22 cellular contexts compared by ENCODE assay signal in the genomic region with DNA sequence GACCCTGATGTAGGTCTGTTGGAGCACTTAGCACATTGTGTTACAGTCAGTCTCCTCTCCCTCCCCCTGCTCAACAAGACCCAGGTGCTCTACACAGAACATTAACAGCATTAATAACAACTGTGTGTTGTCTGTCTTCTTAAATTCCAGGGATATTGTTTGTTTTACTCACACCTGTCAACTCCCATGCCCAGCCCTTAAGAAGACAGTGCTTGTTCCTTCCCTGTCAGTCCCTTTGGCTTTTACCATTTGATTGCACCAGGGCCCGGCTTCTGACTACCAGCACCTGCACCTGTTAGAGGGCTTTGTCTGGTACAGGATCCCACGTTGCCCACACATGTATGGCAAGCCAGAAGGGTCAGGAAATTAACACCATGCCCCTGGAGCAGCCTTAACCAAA. TPM values are rescaled to one million over a fixed set of nuclear protein-coding genes. Genes with fewer than 3 reads are reported as not detected.
A peak's percentile ranks its signal among the peaks of the same experiment; 100 is the strongest.
DNase-seq lines count a peak whose midpoint lies in the region; ATAC-seq, FAIRE-seq and TF ChIP-seq lines count a peak whose summit lies in the region.
"Had no signal": no experiment of that assay in that cellular context is flagged by ENCODE, and none has a peak within 500 bp of the region (broad histone marks: within the 10 kb centered on the region; RNA-seq: fewer than 3 reads in every experiment).

No MANE protein-coding gene starts in this region.

- TF ChIP-seq POLR2A in H54 (IDR thresholded peaks at IDR 0.05; ENCODE audit: low read depth, low read length): no peak

- no peak for TF ChIP-seq CTCF in mesothelial cell of epicardium (IDR thresholded peaks at IDR 0.05; ENCODE audit: unreplicated experiment)
- TF ChIP-seq CTCF in WTC11 (IDR thresholded peaks at IDR 0.05): no peak

- DNase-seq in COR-L47 (lab: John Stamatoyannopoulos, UW) (peak; percentile 56), NCI-H1417 treated with DMSO at 0.1 percent for 48 hours (lab: John Stamatoyannopoulos, UW) (peak; percentile 33), NCI-H345 treated with DMSO at 0.1 percent for 48 hours (lab: John Stamatoyannopoulos, UW; ENCODE audit: unreplicated experiment) (peak; percentile 52), SHP77 treated with DMSO at 0.1 percent for 48 hours (lab: John Stamatoyannopoulos, UW) (peak; percentile 13), mesothelial cell of epicardium (ENCODE audit: low spot score in 2 of 2, unreplicated experiment in 2 of 2) (no peak), WTC11 (ENCODE audit: low spot score) (no peak), H54 (ENCODE audit: insufficient read length, low spot score) (no peak), T-helper 2 cell (no peak)
- DNase-seq: activated CD4-positive, alpha-beta memory T cell treated with anti-CD3 and anti-CD28 coated beads, Interleukin-2, amount 10 ng/mL, durations not matched to agents 7 days and 5 days; activated CD4-positive, CD25-positive, alpha-beta regulatory T cell treated with anti-CD3 and anti-CD28 coated beads, Interleukin-2, amount 50 U/mL, for 72 hours; DND-41; effector CD4-positive, alpha-beta T cell; H7; head of caudate nucleus; NCI-H1048; NCI-H226 had no signal

- H3K27ac Mint-ChIP-seq in mesothelial cell of epicardium: no peak overlapping the region
- no peak overlapping the region for H3K27ac Mint-ChIP-seq in WTC11
- H3K27ac Mint-ChIP-seq: activated CD4-positive, alpha-beta memory T cell treated with anti-CD3 and anti-CD28 coated beads, Interleukin-2, amount 10 ng/mL, durations not matched to agents 7 days and 5 days; IgD-negative memory B cell; T-helper 1 cell treated with Interleukin-12 subunit alpha and Interleukin-12 subunit beta and Interleukin-4 antibody, amounts not matched to agents 30 μg/mL and 1 μg/mL, for 36 hours; type B pancreatic cell had no signal

- no peaks in the 10 kb centered on the region for H3K4me1 Mint-ChIP-seq in mesothelial cell of epicardium
- H3K4me1 Mint-ChIP-seq in WTC11: no peaks in the 10 kb centered on the region
- H3K4me1 Mint-ChIP-seq: IgD-negative memory B cell, neural crest cell had no signal

- CTCF ChIA-PET in WTC11 (lab: Charles Lee): no interaction called here

- H3K36me3 Mint-ChIP-seq in mesothelial cell of epicardium: no peaks in the 10 kb centered on the region
- H3K36me3 Mint-ChIP-seq in WTC11: no peaks in the 10 kb centered on the region
- H3K36me3 Mint-ChIP-seq: activated naive CD4-positive, alpha-beta T cell treated with anti-CD3 and anti-CD28 coated beads, Interleukin-2, amount 50 U/mL, for 72 hours; IgD-negative memory B cell; type B pancreatic cell had no signal

- H3K4me3 Mint-ChIP-seq in mesothelial cell of epicardium: no peak overlapping the region
- H3K4me3 Mint-ChIP-seq in WTC11: no peak overlapping the region
- H3K4me3 Mint-ChIP-seq: activated CD4-positive, alpha-beta memory T cell treated with anti-CD3 and anti-CD28 coated beads, Interleukin-2, amount 10 ng/mL, durations not matched to agents 7 days and 5 days; IgD-negative memory B cell; neural crest cell; T-helper 1 cell treated with Interleukin-12 subunit alpha and Interleukin-12 subunit beta and Interleukin-4 antibody, amounts not matched to agents 30 μg/mL and 1 μg/mL, for 36 hours; type B pancreatic cell had no signal

- ATAC-seq in WTC11: no peak

- no peaks in the 10 kb centered on the region for H3K9me3 Mint-ChIP-seq in mesothelial cell of epicardium
- no peaks in the 10 kb centered on the region for H3K9me3 Mint-ChIP-seq in WTC11
- H3K9me3 Mint-ChIP-seq: activated CD4-positive, alpha-beta memory T cell treated with anti-CD3 and anti-CD28 coated beads, Interleukin-2, amount 10 ng/mL, durations not matched to agents 7 days and 5 days; activated naive CD4-positive, alpha-beta T cell treated with anti-CD3 and anti-CD28 coated beads, Interleukin-2, amount 50 U/mL, for 72 hours; IgD-negative memory B cell; neural crest cell; T-helper 1 cell treated with Interleukin-12 subunit alpha and Interleukin-12 subunit beta and Interleukin-4 antibody, amounts not matched to agents 30 μg/mL and 1 μg/mL, for 36 hours; type B pancreatic cell had no signal

- FAIRE-seq in H54 (lab: Jason Lieb, UNC): no peak
- FAIRE-seq: GM19239 had no signal

- H3K27me3 Mint-ChIP-seq in mesothelial cell of epicardium (ENCODE audit: low read depth) (peaks cover 10% of the 10 kb centered on the region), WTC11 (ENCODE audit: low read depth) (no peaks in the 10 kb centered on the region)
- H3K27me3 Mint-ChIP-seq: activated CD4-positive, alpha-beta memory T cell treated with anti-CD3 and anti-CD28 coated beads, Interleukin-2, amount 10 ng/mL, durations not matched to agents 7 days and 5 days; type B pancreatic cell had no signal

- POLR2A ChIA-PET in WTC11 (lab: Charles Lee): no interaction called here

TF ChIP-seq in WTC11, 78 proteins besides CTCF, POLR2A, EP300 and RAD21 (continues in another document):
- TF ChIP-seq NR3C1 (CRISPR knock-in tag; conservative IDR thresholded peaks at IDR 0.05; ENCODE audit: low read depth) (no peak), ELF4 (CRISPR knock-in tag; IDR thresholded peaks at IDR 0.05; ENCODE audit: low read depth) (no peak), SP1 (CRISPR knock-in tag; conservative IDR thresholded peaks at IDR 0.05) (no peak), EMX1 (CRISPR knock-in tag; IDR thresholded peaks at IDR 0.05) (no peak), IRF2 (CRISPR knock-in tag; IDR thresholded peaks at IDR 0.05; ENCODE audit: borderline replicate concordance, low read depth) (no peak), MLX (CRISPR knock-in tag; IDR thresholded peaks at IDR 0.05) (no peak), ZNF532 (CRISPR knock-in tag; IDR thresholded peaks at IDR 0.05; ENCODE audit: borderline replicate concordance) (no peak), OVOL2 (CRISPR knock-in tag; IDR thresholded peaks at IDR 0.05; ENCODE audit: borderline replicate concordance) (no peak)
- TF ChIP-seq, protein P1, sequence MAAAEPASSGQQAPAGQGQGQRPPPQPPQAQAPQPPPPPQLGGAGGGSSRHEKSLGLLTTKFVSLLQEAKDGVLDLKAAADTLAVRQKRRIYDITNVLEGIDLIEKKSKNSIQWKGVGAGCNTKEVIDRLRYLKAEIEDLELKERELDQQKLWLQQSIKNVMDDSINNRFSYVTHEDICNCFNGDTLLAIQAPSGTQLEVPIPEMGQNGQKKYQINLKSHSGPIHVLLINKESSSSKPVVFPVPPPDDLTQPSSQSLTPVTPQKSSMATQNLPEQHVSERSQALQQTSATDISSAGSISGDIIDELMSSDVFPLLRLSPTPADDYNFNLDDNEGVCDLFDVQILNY (CRISPR knock-in tag; IDR thresholded peaks at IDR 0.05): no peak

RNA-seq across cellular contexts. Expression of gene RIMKLA, which starts 11.7 kb away (rescaled TPM):
- total RNA-seq in mesothelial cell of epicardium (0.20 to 0.31 TPM (median 0.20 TPM) in 3 replicates), WTC11 (2021) (8.3 to 17.3 TPM (median 15.9 TPM) in 3 replicates)

RNA-seq across cellular contexts. Expression of gene FOXJ3, which starts 57.2 kb away (rescaled TPM):
- total RNA-seq in mesothelial cell of epicardium (79.7 to 82.2 TPM (median 81.6 TPM) in 3 replicates), WTC11 (2021) (38.6 to 43.3 TPM (median 40.7 TPM) in 3 replicates)

Comparison
In these comparisons a context has a peak if more than half of its experiments do, and no peak if none do; other contexts are left out.
1. DNase-seq: peak in COR-L47 (single experiment), NCI-H1417 treated with DMSO at 0.1 percent for 48 hours (single experiment), NCI-H345 treated with DMSO at 0.1 percent for 48 hours (single experiment) and SHP77 treated with DMSO at 0.1 percent for 48 hours (single experiment); none in mesothelial cell of epicardium (0 of 2), WTC11 (single experiment), H54 (single experiment) and T-helper 2 cell (0 of 5).